9 cellular contexts compared by ENCODE assay signal in the genomic region with DNA sequence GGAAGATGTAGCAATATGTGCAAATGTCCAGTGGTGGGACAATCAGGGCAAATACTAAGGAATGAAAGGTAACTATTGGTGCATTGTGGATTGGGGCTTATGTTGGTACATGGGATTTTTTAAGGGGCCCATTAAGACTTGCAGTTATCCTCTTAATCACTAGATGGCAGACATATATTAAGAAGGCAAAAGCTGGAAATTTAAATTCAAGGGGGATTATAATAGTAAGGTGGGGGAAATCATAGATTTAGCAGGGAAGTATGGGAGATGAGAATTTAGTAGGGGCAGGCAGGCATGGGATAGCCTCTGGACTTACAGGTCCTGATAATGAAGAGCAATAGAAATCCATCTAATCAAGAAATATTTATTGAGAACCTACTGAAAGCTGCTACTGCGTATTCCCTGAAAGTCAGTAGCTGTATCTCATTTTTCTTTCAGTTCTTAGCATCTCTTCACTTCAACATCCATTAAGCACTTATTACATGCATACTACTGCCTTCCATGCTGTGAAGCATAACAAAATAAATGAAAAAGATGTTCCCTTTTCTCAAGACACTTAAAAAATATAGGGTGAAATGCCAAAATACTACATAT.
DNase-seq lines count a peak whose midpoint lies in the region; ATAC-seq, FAIRE-seq and TF ChIP-seq lines count a peak whose summit lies in the region.
"Had no signal": no experiment of that assay in that cellular context is flagged by ENCODE, and none has a peak within 500 bp of the region (broad histone marks: within the 10 kb centered on the region; RNA-seq: fewer than 3 reads in every experiment).

No MANE protein-coding gene starts in this region.

- H3K9me3 Mint-ChIP-seq in activated T-helper 17 cell treated with anti-CD3 and anti-CD28 coated beads, Interleukin-2, amount 50 U/mL, for 72 hours = no peaks in the 10 kb centered on the region
- H3K9me3 Mint-ChIP-seq: dendritic cell treated with granulocyte-macrophage colony-stimulating factor and Interleukin-4, amounts not matched to agents 40 ng/mL and 50 ng/mL, for 4 days had no signal

- H3K9ac ChIP-seq in liver (ENCODE audit: low read depth in 1 of 2, low read length in 2 of 2) = no peak overlapping the region

- no peaks in the 10 kb centered on the region for H3K27me3 ChIP-seq in liver (ENCODE audit: control insufficient read depth in 4 of 4, insufficient read depth in 4 of 4, low read length in 3 of 4)

- no peak overlapping the region for H3K27ac ChIP-seq in liver (ENCODE audit: low read depth in 1 of 2, low read length in 2 of 2)

- H3K4me1 ChIP-seq in liver (ENCODE audit: control insufficient read depth in 4 of 4, insufficient read depth in 4 of 4, low read length in 3 of 4) = no peaks in the 10 kb centered on the region

- no peak overlapping the region for H3K4me3 ChIP-seq in liver (ENCODE audit: low read depth in 1 of 3, low read length in 3 of 3)

- H3K4me1 Mint-ChIP-seq in activated T-helper 17 cell treated with anti-CD3 and anti-CD28 coated beads, Interleukin-2, amount 50 U/mL, for 72 hours = no peaks in the 10 kb centered on the region

- no peaks in the 10 kb centered on the region for H3K9me3 ChIP-seq in liver (ENCODE audit: control insufficient read depth in 4 of 4, low read length in 3 of 4)

- WGBS in liver = 98% methylated on average over 1 of the region's 1 CpG

- H3K36me3 Mint-ChIP-seq in activated T-helper 17 cell treated with anti-CD3 and anti-CD28 coated beads, Interleukin-2, amount 50 U/mL, for 72 hours (ENCODE audit: low read depth) = no peaks in the 10 kb centered on the region

- peak; percentile 27 to 41 for TF ChIP-seq RAD21 in liver (IDR thresholded peaks at IDR 0.05)

- no peaks in the 10 kb centered on the region for H3K36me3 ChIP-seq in liver (ENCODE audit: control insufficient read depth in 4 of 4, insufficient read depth in 3 of 4, low read depth in 1 of 4, low read length in 3 of 4)

- no peak overlapping the region for H3K4me3 Mint-ChIP-seq in activated T-helper 17 cell treated with anti-CD3 and anti-CD28 coated beads, Interleukin-2, amount 50 U/mL, for 72 hours
- H3K4me3 Mint-ChIP-seq: dendritic cell treated with granulocyte-macrophage colony-stimulating factor and Interleukin-4, amounts not matched to agents 40 ng/mL and 50 ng/mL, for 4 days had no signal

- H3K27ac Mint-ChIP-seq in activated T-helper 17 cell treated with anti-CD3 and anti-CD28 coated beads, Interleukin-2, amount 50 U/mL, for 72 hours = no peak overlapping the region
- H3K27ac Mint-ChIP-seq: dendritic cell treated with granulocyte-macrophage colony-stimulating factor and Interleukin-4, amounts not matched to agents 40 ng/mL and 50 ng/mL, for 4 days had no signal

- ATAC-seq in HG02642 (IDR thresholded peaks at IDR 0.05; ENCODE audit: poor library complexity, unreplicated experiment) (peak; percentile 45), GM19467 (IDR thresholded peaks at IDR 0.05; ENCODE audit: unreplicated experiment) (no peak)
- no peak for ATAC-seq in activated T-helper 17 cell treated with anti-CD3 and anti-CD28 coated beads, Interleukin-2, amount 50 U/mL, for 72 hours (replicated peaks)

- peak; percentile 35 for TF ChIP-seq CTCF in liver (IDR thresholded peaks at IDR 0.05; ENCODE audit: low read depth, low read length, missing input control)

- no peaks in the 10 kb centered on the region for H3K27me3 Mint-ChIP-seq in activated T-helper 17 cell treated with anti-CD3 and anti-CD28 coated beads, Interleukin-2, amount 50 U/mL, for 72 hours
- H3K27me3 Mint-ChIP-seq: dendritic cell treated with granulocyte-macrophage colony-stimulating factor and Interleukin-4, amounts not matched to agents 40 ng/mL and 50 ng/mL, for 4 days had no signal

- FAIRE-seq in TTC549 (lab: Jason Lieb, UNC) = peak; percentile 36

- peak; percentile 21 for DNase-seq in EH (ENCODE audit: low read depth)
- DNase-seq in GM19238 (ENCODE audit: insufficient read length, low spot score) = no peak
- DNase-seq in stimulated activated CD4-positive, alpha-beta T cell treated with anti-CD3 and anti-CD28 coated beads, Interleukin-15, amount 100 ng/mL, for 24 hours = no peak

TF ChIP-seq in liver, 16 proteins besides CTCF, POLR2A, EP300 and RAD21:
- no peak for TF ChIP-seq TAF1 (conservative IDR thresholded peaks at IDR 0.05)
- TF ChIP-seq JUND (IDR thresholded peaks at IDR 0.05) = no peak
- no peak for TF ChIP-seq ATF3 (IDR thresholded peaks at IDR 0.05)
- no peak for TF ChIP-seq RXRA (IDR thresholded peaks at IDR 0.05)
- no peak for TF ChIP-seq FOXA1 (IDR thresholded peaks at IDR 0.05)
- no peak for TF ChIP-seq REST (IDR thresholded peaks at IDR 0.05)
- no peak for TF ChIP-seq HNF4G (IDR thresholded peaks at IDR 0.05)
- no peak for TF ChIP-seq YY1 (IDR thresholded peaks at IDR 0.05)
- no peak for TF ChIP-seq FOXA2 (IDR thresholded peaks at IDR 0.05)
- TF ChIP-seq, protein P1, sequence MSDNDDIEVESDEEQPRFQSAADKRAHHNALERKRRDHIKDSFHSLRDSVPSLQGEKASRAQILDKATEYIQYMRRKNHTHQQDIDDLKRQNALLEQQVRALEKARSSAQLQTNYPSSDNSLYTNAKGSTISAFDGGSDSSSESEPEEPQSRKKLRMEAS (IDR thresholded peaks at IDR 0.05) = no peak
- TF ChIP-seq ZBTB33 (IDR thresholded peaks at IDR 0.05) = no peak
- no peak for TF ChIP-seq NR2F2 (IDR thresholded peaks at IDR 0.05)
- TF ChIP-seq SP1 (IDR thresholded peaks at IDR 0.05) = no peak
- TF ChIP-seq EGR1 (IDR thresholded peaks at IDR 0.05; ENCODE audit: low read depth in 2 of 2) = no peak
- TF ChIP-seq HNF4A (conservative IDR thresholded peaks at IDR 0.05) = no peak
- no peak for TF ChIP-seq GABPA (IDR thresholded peaks at IDR 0.05 in 1 of 2, conservative IDR thresholded peaks at IDR 0.05 in 1 of 2)
TF ChIP-seq in liver: peak in this region for 0.
